Comparison of ENCODE assay signal across 20 cellular contexts in the genomic region with DNA sequence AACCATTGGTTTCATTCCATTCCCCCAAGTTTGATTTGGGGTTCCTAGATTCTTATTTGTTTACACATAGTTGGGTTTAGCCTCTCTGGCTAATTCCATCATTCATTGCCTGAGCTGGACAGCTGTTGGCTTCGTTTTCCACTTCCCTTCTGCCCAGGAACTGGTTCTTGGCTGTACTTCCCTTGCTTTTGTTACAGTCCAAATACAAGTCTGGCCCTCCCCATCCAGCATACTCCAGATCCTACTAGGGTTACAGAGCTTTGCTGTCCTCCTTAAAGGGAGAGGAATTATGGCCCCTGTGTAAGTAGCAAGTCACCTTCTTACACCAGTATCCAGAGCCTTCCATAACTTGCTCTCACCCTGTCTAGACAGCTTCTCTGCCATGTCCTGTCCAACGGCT.
DNase-seq lines count a peak whose midpoint lies in the region; ATAC-seq and TF ChIP-seq lines count a peak whose summit lies in the region.
"Had no signal": no experiment of that assay in that cellular context is flagged by ENCODE, and none has a peak within 500 bp of the region (broad histone marks: within the 10 kb centered on the region; RNA-seq: fewer than 3 reads in every experiment).

No MANE protein-coding gene starts in this region.

- no peak overlapping the region for H3K4me3 ChIP-seq in MM.1S (ENCODE audit: low read length)
- H3K4me3 ChIP-seq: GM12878 had no signal

- H3K9ac ChIP-seq in MM.1S (ENCODE audit: low read length): no peak overlapping the region

- H3K4me3 Mint-ChIP-seq in WTC11: no peak overlapping the region
- H3K4me3 Mint-ChIP-seq: CD4-positive, CD25-positive, alpha-beta regulatory T cell; CD8-positive, alpha-beta memory T cell; HFFc6 had no signal

- peaks cover 13% of the 10 kb centered on the region for H3K4me1 Mint-ChIP-seq in WTC11
- H3K4me1 Mint-ChIP-seq: CD4-positive, CD25-positive, alpha-beta regulatory T cell; CD8-positive, alpha-beta memory T cell had no signal

- H3K9me2 ChIP-seq in MM.1S (replicated peaks; ENCODE audit: insufficient read depth, low read length): no peaks in the 10 kb centered on the region; the same call in 1 of the 2 replicates

- TF ChIP-seq CTCF in WTC11 (IDR thresholded peaks at IDR 0.05) (no peak), MM.1S (IDR thresholded peaks at IDR 0.05; ENCODE audit: low read length) (no peak)

- CTCF ChIA-PET in WTC11 (lab: Charles Lee): no interaction called here

- no peaks in the 10 kb centered on the region for H3K79me2 ChIP-seq in MM.1S (ENCODE audit: low read length)

- no peaks in the 10 kb centered on the region for H3K9me3 ChIP-seq in MM.1S (replicated peaks; ENCODE audit: insufficient read depth, low read length)
- H3K9me3 ChIP-seq: BE2C had no signal

- no peaks in the 10 kb centered on the region for H3K9me3 Mint-ChIP-seq in WTC11

- POLR2A ChIA-PET in WTC11 (lab: Charles Lee): no interaction called here

- no peak overlapping the region for H2AFZ ChIP-seq in MM.1S (ENCODE audit: low read length)

- H3K4me1 ChIP-seq in MM.1S (ENCODE audit: low read length): no peaks in the 10 kb centered on the region
- H3K4me1 ChIP-seq: BE2C had no signal

- no peaks in the 10 kb centered on the region for H3K27me3 Mint-ChIP-seq in WTC11 (ENCODE audit: low read depth)
- H3K27me3 Mint-ChIP-seq: CD4-positive, CD25-positive, alpha-beta regulatory T cell; CD8-positive, alpha-beta memory T cell had no signal

- H3K36me3 ChIP-seq in MM.1S (replicated peaks; ENCODE audit: insufficient read depth, low read length): no peaks in the 10 kb centered on the region
- H3K36me3 ChIP-seq: BE2C had no signal

- H4K20me1 ChIP-seq in MM.1S (ENCODE audit: insufficient read depth, low read length): no peaks in the 10 kb centered on the region

- H3K27me3 ChIP-seq in MM.1S (replicated peaks; ENCODE audit: insufficient read depth, low read length): no peaks in the 10 kb centered on the region
- H3K27me3 ChIP-seq: BE2C had no signal

- peak overlapping the region; percentile 5; the same call in 1 of the 2 replicates for H3K27ac Mint-ChIP-seq in WTC11
- H3K27ac Mint-ChIP-seq: CD4-positive, CD25-positive, alpha-beta regulatory T cell; CD8-positive, alpha-beta memory T cell; HFFc6 had no signal

- ATAC-seq in WTC11 (no peak), HG02840 (IDR thresholded peaks at IDR 0.05; ENCODE audit: low FRiP score, unreplicated experiment) (no peak)
- ATAC-seq: GM12878, HCT116 had no signal

- DNase-seq in NCI-H446 treated with DMSO at 0.1 percent for 48 hours (lab: John Stamatoyannopoulos, UW): peak; percentile 7
- DNase-seq in WTC11 (ENCODE audit: low spot score): no peak
- peak; percentile 73 for DNase-seq in left kidney (ENCODE audit: low read depth, low spot score)
- DNase-seq in pons (ENCODE audit: low spot score): peak; percentile 24
- no peak for DNase-seq in MM.1S
- no peak for DNase-seq in NCI-H1092 (lab: John Stamatoyannopoulos, UW)
- DNase-seq: BE2C; CD4-positive, CD25-positive, alpha-beta regulatory T cell; CD8-positive, alpha-beta memory T cell; COR-L47; DMS 273 treated with DMSO at 0.1 percent for 48 hours; DMS53; DND-41; EL; GOT3; H7; HFFc6 had no signal

- no peak overlapping the region for H3K4me2 ChIP-seq in MM.1S (ENCODE audit: low read depth, low read length)

- no peaks in the 10 kb centered on the region for H3F3A ChIP-seq in MM.1S (ENCODE audit: insufficient read depth, low read length)

- H3K27ac ChIP-seq in MM.1S (ENCODE audit: low read length): no peak overlapping the region

- H3K36me3 Mint-ChIP-seq in WTC11: no peaks in the 10 kb centered on the region
- H3K36me3 Mint-ChIP-seq: CD4-positive, CD25-positive, alpha-beta regulatory T cell; CD8-positive, alpha-beta memory T cell had no signal

TF ChIP-seq in WTC11, 78 proteins besides CTCF, POLR2A, EP300 and RAD21 (continues in another document):
- TF ChIP-seq ZNF396 (CRISPR knock-in tag; IDR thresholded peaks at IDR 0.05; ENCODE audit: borderline replicate concordance) (no peak), TCF7 (CRISPR knock-in tag; IDR thresholded peaks at IDR 0.05; ENCODE audit: low read depth) (no peak), SMAD4 (CRISPR knock-in tag; IDR thresholded peaks at IDR 0.05) (no peak), KAT7 (CRISPR knock-in tag; IDR thresholded peaks at IDR 0.05; ENCODE audit: borderline replicate concordance) (no peak), ZNF121 (CRISPR knock-in tag; IDR thresholded peaks at IDR 0.05) (no peak), MYBL2 (CRISPR knock-in tag; IDR thresholded peaks at IDR 0.05) (no peak)
- TF ChIP-seq, protein P1, sequence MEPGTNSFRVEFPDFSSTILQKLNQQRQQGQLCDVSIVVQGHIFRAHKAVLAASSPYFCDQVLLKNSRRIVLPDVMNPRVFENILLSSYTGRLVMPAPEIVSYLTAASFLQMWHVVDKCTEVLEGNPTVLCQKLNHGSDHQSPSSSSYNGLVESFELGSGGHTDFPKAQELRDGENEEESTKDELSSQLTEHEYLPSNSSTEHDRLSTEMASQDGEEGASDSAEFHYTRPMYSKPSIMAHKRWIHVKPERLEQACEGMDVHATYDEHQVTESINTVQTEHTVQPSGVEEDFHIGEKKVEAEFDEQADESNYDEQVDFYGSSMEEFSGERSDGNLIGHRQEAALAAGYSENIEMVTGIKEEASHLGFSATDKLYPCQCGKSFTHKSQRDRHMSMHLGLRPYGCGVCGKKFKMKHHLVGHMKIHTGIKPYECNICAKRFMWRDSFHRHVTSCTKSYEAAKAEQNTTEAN (CRISPR knock-in tag; IDR thresholded peaks at IDR 0.05): no peak
- TF ChIP-seq, protein P2, sequence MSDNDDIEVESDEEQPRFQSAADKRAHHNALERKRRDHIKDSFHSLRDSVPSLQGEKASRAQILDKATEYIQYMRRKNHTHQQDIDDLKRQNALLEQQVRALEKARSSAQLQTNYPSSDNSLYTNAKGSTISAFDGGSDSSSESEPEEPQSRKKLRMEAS (CRISPR knock-in tag; IDR thresholded peaks at IDR 0.05): no peak
- TF ChIP-seq, protein P3, sequence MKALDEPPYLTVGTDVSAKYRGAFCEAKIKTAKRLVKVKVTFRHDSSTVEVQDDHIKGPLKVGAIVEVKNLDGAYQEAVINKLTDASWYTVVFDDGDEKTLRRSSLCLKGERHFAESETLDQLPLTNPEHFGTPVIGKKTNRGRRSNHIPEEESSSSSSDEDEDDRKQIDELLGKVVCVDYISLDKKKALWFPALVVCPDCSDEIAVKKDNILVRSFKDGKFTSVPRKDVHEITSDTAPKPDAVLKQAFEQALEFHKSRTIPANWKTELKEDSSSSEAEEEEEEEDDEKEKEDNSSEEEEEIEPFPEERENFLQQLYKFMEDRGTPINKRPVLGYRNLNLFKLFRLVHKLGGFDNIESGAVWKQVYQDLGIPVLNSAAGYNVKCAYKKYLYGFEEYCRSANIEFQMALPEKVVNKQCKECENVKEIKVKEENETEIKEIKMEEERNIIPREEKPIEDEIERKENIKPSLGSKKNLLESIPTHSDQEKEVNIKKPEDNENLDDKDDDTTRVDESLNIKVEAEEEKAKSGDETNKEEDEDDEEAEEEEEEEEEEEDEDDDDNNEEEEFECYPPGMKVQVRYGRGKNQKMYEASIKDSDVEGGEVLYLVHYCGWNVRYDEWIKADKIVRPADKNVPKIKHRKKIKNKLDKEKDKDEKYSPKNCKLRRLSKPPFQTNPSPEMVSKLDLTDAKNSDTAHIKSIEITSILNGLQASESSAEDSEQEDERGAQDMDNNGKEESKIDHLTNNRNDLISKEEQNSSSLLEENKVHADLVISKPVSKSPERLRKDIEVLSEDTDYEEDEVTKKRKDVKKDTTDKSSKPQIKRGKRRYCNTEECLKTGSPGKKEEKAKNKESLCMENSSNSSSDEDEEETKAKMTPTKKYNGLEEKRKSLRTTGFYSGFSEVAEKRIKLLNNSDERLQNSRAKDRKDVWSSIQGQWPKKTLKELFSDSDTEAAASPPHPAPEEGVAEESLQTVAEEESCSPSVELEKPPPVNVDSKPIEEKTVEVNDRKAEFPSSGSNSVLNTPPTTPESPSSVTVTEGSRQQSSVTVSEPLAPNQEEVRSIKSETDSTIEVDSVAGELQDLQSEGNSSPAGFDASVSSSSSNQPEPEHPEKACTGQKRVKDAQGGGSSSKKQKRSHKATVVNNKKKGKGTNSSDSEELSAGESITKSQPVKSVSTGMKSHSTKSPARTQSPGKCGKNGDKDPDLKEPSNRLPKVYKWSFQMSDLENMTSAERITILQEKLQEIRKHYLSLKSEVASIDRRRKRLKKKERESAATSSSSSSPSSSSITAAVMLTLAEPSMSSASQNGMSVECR (CRISPR knock-in tag; IDR thresholded peaks at IDR 0.05; ENCODE audit: borderline replicate concordance): no peak
- TF ChIP-seq, protein P4, sequence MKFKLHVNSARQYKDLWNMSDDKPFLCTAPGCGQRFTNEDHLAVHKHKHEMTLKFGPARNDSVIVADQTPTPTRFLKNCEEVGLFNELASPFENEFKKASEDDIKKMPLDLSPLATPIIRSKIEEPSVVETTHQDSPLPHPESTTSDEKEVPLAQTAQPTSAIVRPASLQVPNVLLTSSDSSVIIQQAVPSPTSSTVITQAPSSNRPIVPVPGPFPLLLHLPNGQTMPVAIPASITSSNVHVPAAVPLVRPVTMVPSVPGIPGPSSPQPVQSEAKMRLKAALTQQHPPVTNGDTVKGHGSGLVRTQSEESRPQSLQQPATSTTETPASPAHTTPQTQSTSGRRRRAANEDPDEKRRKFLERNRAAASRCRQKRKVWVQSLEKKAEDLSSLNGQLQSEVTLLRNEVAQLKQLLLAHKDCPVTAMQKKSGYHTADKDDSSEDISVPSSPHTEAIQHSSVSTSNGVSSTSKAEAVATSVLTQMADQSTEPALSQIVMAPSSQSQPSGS (CRISPR knock-in tag; IDR thresholded peaks at IDR 0.05; ENCODE audit: borderline replicate concordance, low read depth): no peak

Comparison
In these comparisons a context has a peak if more than half of its experiments do, and no peak if none do; other contexts are left out.
1. DNase-seq: peak in NCI-H446 treated with DMSO at 0.1 percent for 48 hours (single experiment), left kidney (single experiment) and pons (single experiment); none in WTC11 (single experiment), MM.1S (single experiment) and NCI-H1092 (single experiment).